In the genomic region with DNA sequence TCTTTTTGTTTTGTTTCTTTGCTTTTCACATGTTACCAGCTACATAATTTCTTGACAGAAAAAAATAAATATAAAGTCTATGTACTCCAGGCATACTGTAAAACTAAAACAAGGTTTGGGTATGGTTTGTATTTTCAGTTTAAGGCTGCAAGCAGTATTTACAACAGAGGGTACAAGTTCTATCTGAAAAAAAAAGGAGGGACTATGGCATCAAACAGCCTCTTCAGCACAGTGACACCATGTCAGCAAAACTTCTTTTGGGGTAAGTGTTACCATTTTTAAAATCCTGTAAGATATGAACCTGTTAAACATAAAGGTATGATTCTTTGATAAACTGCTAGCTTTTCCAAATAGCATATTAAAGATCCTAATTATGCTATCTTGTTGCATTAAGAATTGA, we compare ENCODE assay signal across 15 cellular contexts. TPM values are rescaled to one million over a fixed set of nuclear protein-coding genes. Genes with fewer than 3 reads are reported as not detected.
A peak's percentile ranks its signal among the peaks of the same experiment; 100 is the strongest.
DNase-seq lines count a peak whose midpoint lies in the region; ATAC-seq and TF ChIP-seq lines count a peak whose summit lies in the region.
"Had no signal": no experiment of that assay in that cellular context is flagged by ENCODE, and none has a peak within 500 bp of the region (broad histone marks: within the 10 kb centered on the region; RNA-seq: fewer than 3 reads in every experiment).

No MANE protein-coding gene starts in this region.

- H3K4me3 ChIP-seq in breast epithelium (peak overlapping the region in 2 of 3 donors; percentile 26 to 28), hepatocyte (no peak overlapping the region), subcutaneous abdominal adipose tissue (ENCODE audit: low read depth in 1 of 5, low read length in 5 of 5) (peak overlapping the region; percentile 40 to 66 (median 56)), stomach (peak overlapping the region in 1 of 4 donors; percentile 9)
- H3K4me3 ChIP-seq: thyroid gland had no signal

- no peaks in the 10 kb centered on the region for H3K9me3 ChIP-seq in breast epithelium
- no peaks in the 10 kb centered on the region for H3K9me3 ChIP-seq in hepatocyte (ENCODE audit: low read depth)
- H3K9me3 ChIP-seq in subcutaneous abdominal adipose tissue (ENCODE audit: control insufficient read depth in 5 of 5, low read length in 5 of 5): no peaks in the 10 kb centered on the region
- no peaks in the 10 kb centered on the region for H3K9me3 ChIP-seq in stomach
- H3K9me3 ChIP-seq: BE2C, esophagus muscularis mucosa, thyroid gland had no signal

- TF ChIP-seq CTCF in breast epithelium (IDR thresholded peaks at IDR 0.05): no peak
- TF ChIP-seq CTCF in MCF 10A (IDR thresholded peaks at IDR 0.05; ENCODE audit: unreplicated experiment): no peak
- no peak for TF ChIP-seq CTCF in activated CD8-positive, alpha-beta T cell treated with anti-CD3 and anti-CD28 coated beads for 36 hours (IDR thresholded peaks at IDR 0.05)
- no peak for TF ChIP-seq CTCF in hepatocyte (IDR thresholded peaks at IDR 0.05; ENCODE audit: poor library complexity)
- no peak for TF ChIP-seq CTCF in stomach (IDR thresholded peaks at IDR 0.05)

- TF ChIP-seq POLR2A in breast epithelium (IDR thresholded peaks at IDR 0.05) (no peak), stomach (IDR thresholded peaks at IDR 0.05) (no peak)

- no peaks in the 10 kb centered on the region for H4K20me1 ChIP-seq in hepatocyte (ENCODE audit: insufficient read depth, poor library complexity, severe bottlenecking)

- POLR2A ChIA-PET in MCF 10A (lab: Yijun Ruan, JAX): interaction anchor here (1.0 to 1.3 kb wide), 3 partner anchors 20 to 87 kb away, joined by 3 read pairs; no protein-coding TSS in a partner anchor
- POLR2A ChIA-PET in activated CD8-positive, alpha-beta T cell treated with anti-CD3 and anti-CD28 coated beads for 36 hours (lab: Charles Lee): no interaction called here

- H3K79me2 ChIP-seq in hepatocyte: no peaks in the 10 kb centered on the region

- peaks cover 11% of the 10 kb centered on the region for H3K4me1 Mint-ChIP-seq in MCF 10A (ENCODE audit: insufficient read depth, unreplicated experiment)
- peaks cover 76% of the 10 kb centered on the region for H3K4me1 Mint-ChIP-seq in activated CD8-positive, alpha-beta T cell treated with anti-CD3 and anti-CD28 coated beads for 36 hours (ENCODE audit: low read depth)

- peak overlapping the region in 2 of 5 donors; percentile 23 to 36 for H3K9ac ChIP-seq in subcutaneous abdominal adipose tissue (ENCODE audit: low read length in 5 of 5)

- H3K4me2 ChIP-seq in hepatocyte: peak overlapping the region; percentile 66

- no peak overlapping the region for H3K27ac Mint-ChIP-seq in MCF 10A (ENCODE audit: low read depth, unreplicated experiment)
- peak overlapping the region; percentile 89 for H3K27ac Mint-ChIP-seq in activated CD8-positive, alpha-beta T cell treated with anti-CD3 and anti-CD28 coated beads for 36 hours

- no peaks in the 10 kb centered on the region for H3K27me3 ChIP-seq in breast epithelium
- H3K27me3 ChIP-seq in hepatocyte: no peaks in the 10 kb centered on the region
- no peaks in the 10 kb centered on the region for H3K27me3 ChIP-seq in subcutaneous abdominal adipose tissue (ENCODE audit: control insufficient read depth in 5 of 5, insufficient read depth in 4 of 5, low read length in 5 of 5)
- H3K27me3 ChIP-seq in stomach: no peaks in the 10 kb centered on the region
- H3K27me3 ChIP-seq: esophagus muscularis mucosa, thyroid gland had no signal

- H2AFZ ChIP-seq in hepatocyte: peak overlapping the region; percentile 12

- peak overlapping the region in 1 of 2 donors; percentile 42 for H3K27ac ChIP-seq in breast epithelium
- H3K27ac ChIP-seq in hepatocyte: no peak overlapping the region
- H3K27ac ChIP-seq in subcutaneous abdominal adipose tissue (ENCODE audit: low read depth, low read length): no peak overlapping the region
- peak overlapping the region in 1 of 5 donors; percentile 3 for H3K27ac ChIP-seq in stomach
- H3K27ac ChIP-seq: esophagus muscularis mucosa, thyroid gland had no signal

- no TSS peak for BruUV-seq in MCF 10A (replicated peaks; lab: Mats Ljungman, UMichigan)

- H3K4me1 ChIP-seq in breast epithelium (no peaks in the 10 kb centered on the region), hepatocyte (ENCODE audit: insufficient read depth) (peaks cover 5% of the 10 kb centered on the region), subcutaneous abdominal adipose tissue (ENCODE audit: control insufficient read depth in 5 of 5, insufficient read depth in 5 of 5, low read length in 5 of 5) (peaks cover 0 to 8% (median 0%) of the 10 kb centered on the region in 5 donors), stomach (peaks cover 5 to 15% (median 8%) of the 10 kb centered on the region in 4 donors)
- H3K4me1 ChIP-seq: BE2C, thyroid gland had no signal

- H3K4me3 Mint-ChIP-seq in MCF 10A (ENCODE audit: unreplicated experiment): no peak overlapping the region
- H3K4me3 Mint-ChIP-seq in activated CD8-positive, alpha-beta T cell treated with anti-CD3 and anti-CD28 coated beads for 36 hours: peak overlapping the region; percentile 76

- CTCF ChIA-PET in MCF 10A (lab: Yijun Ruan, JAX): interaction anchor here (0.6 kb wide), 1 partner anchor 567 kb away, joined by 3 read pairs; no protein-coding TSS in a partner anchor
- CTCF ChIA-PET in activated CD8-positive, alpha-beta T cell treated with anti-CD3 and anti-CD28 coated beads for 36 hours (lab: Charles Lee): interaction anchor here (0.8 kb wide), 1 partner anchor 29 kb away, joined by 3 read pairs; no protein-coding TSS in a partner anchor

- peak; percentile 26 for ATAC-seq in activated CD8-positive, alpha-beta T cell treated with anti-CD3 and anti-CD28 coated beads for 36 hours
- ATAC-seq in GM21381 (IDR thresholded peaks at IDR 0.05; ENCODE audit: unreplicated experiment) (no peak), HG03097 (IDR thresholded peaks at IDR 0.05; ENCODE audit: low FRiP score, unreplicated experiment) (no peak)

- H3K9me3 Mint-ChIP-seq in MCF 10A (ENCODE audit: unreplicated experiment): no peaks in the 10 kb centered on the region
- H3K9me3 Mint-ChIP-seq in activated CD8-positive, alpha-beta T cell treated with anti-CD3 and anti-CD28 coated beads for 36 hours: no peaks in the 10 kb centered on the region

- H3K36me3 ChIP-seq in breast epithelium (no peaks in the 10 kb centered on the region), hepatocyte (replicated peaks; ENCODE audit: insufficient read depth, low read depth) (no peaks in the 10 kb centered on the region), subcutaneous abdominal adipose tissue (ENCODE audit: control insufficient read depth in 5 of 5, insufficient read depth in 5 of 5, low read length in 5 of 5) (no peaks in the 10 kb centered on the region), stomach (no peaks in the 10 kb centered on the region)
- H3K36me3 ChIP-seq: BE2C, esophagus muscularis mucosa, thyroid gland had no signal

- intact Hi-C loops in breast epithelium (cut with DNase I; ENCODE audit: low total_unique reads) (no loop called here), MCF 10A (cut with micrococcal nuclease) (no loop called here), stomach (cut with DNase I; ENCODE audit: low total_unique reads) (no loop called here)
- intact Hi-C loops in activated CD8-positive, alpha-beta T cell treated with anti-CD3 and anti-CD28 coated beads for 36 hours (cut with micrococcal nuclease): no loop called here

- no peaks in the 10 kb centered on the region for H3K9me2 ChIP-seq in hepatocyte (replicated peaks; ENCODE audit: insufficient read depth)

- DNase-seq in breast epithelium (ENCODE audit: low spot score in 2 of 2) (no peak), MCF 10A (ENCODE audit: unreplicated experiment) (no peak), hepatocyte (ENCODE audit: low spot score) (no peak), stomach (no peak)
- no peak for DNase-seq in activated CD8-positive, alpha-beta T cell treated with anti-CD3 and anti-CD28 coated beads for 36 hours
- DNase-seq: activated CD8-positive, alpha-beta memory T cell treated with anti-CD3 and anti-CD28 coated beads for 24 hours; BE2C; NCI-H1417; NCI-H526; occipital lobe; thyroid gland had no signal

- no peaks in the 10 kb centered on the region for H3K27me3 Mint-ChIP-seq in MCF 10A (ENCODE audit: insufficient read depth, unreplicated experiment)
- H3K27me3 Mint-ChIP-seq in activated CD8-positive, alpha-beta T cell treated with anti-CD3 and anti-CD28 coated beads for 36 hours: no peaks in the 10 kb centered on the region

- TF ChIP-seq EP300 in stomach (IDR thresholded peaks at IDR 0.05): no peak

- H3K36me3 Mint-ChIP-seq in MCF 10A (ENCODE audit: insufficient read depth, unreplicated experiment): no peaks in the 10 kb centered on the region
- H3K36me3 Mint-ChIP-seq in activated CD8-positive, alpha-beta T cell treated with anti-CD3 and anti-CD28 coated beads for 36 hours (ENCODE audit: low read depth): peaks cover 5% of the 10 kb centered on the region

RNA-seq across cellular contexts. Expression of gene RUNX2, which starts 0.4 kb away (rescaled TPM):
- total RNA-seq in breast epithelium (1 to 10 TPM; 2.7 to 7.3 (median 7.2) TPM), MCF 10A (2022) (8.1 and 9.3 TPM in 2 replicates), hepatocyte (1.6 and 2.1 TPM in 2 replicates), stomach (10 to 100 TPM in 2 of 5 donors, 1 to 10 TPM in 2, not detected in 1; 2.3 to 18.7 (median 7.8) TPM)
- 1 to 10 TPM; 8.0 to 9.3 TPM for total RNA-seq in activated CD8-positive, alpha-beta T cell treated with anti-CD3 and anti-CD28 coated beads for 36 hours
- polyA plus RNA-seq in hepatocyte (1.0 and 1.9 TPM in 2 replicates), stomach (1 to 10 TPM in 2 of 3 donors, under 1 TPM in 1; 0.80 to 2.7 (median 2.3) TPM)

RNA-seq across cellular contexts. Expression of gene SUPT3H, which starts 49.2 kb away (rescaled TPM):
- total RNA-seq in breast epithelium (10 to 100 TPM in 2 of 3 donors, 1 to 10 TPM in 1; 6.9 to 15.1 (median 13.6) TPM), MCF 10A (2022) (12.7 and 14.4 TPM in 2 replicates), hepatocyte (6.8 and 9.1 TPM in 2 replicates), stomach (10 to 100 TPM in 1 of 5 donors, 1 to 10 TPM in 2, under 1 TPM in 1, not detected in 1; 0.29 to 16.2 (median 2.6) TPM)
- total RNA-seq in activated CD8-positive, alpha-beta T cell treated with anti-CD3 and anti-CD28 coated beads for 36 hours: 10 to 100 TPM; 20.0 to 20.2 TPM
- polyA plus RNA-seq in hepatocyte (7.7 and 8.9 TPM in 2 replicates), stomach (1 to 10 TPM; 4.0 to 5.0 (median 4.0) TPM)
